ENCODE assay signal across 20 cellular contexts in the genomic region with DNA sequence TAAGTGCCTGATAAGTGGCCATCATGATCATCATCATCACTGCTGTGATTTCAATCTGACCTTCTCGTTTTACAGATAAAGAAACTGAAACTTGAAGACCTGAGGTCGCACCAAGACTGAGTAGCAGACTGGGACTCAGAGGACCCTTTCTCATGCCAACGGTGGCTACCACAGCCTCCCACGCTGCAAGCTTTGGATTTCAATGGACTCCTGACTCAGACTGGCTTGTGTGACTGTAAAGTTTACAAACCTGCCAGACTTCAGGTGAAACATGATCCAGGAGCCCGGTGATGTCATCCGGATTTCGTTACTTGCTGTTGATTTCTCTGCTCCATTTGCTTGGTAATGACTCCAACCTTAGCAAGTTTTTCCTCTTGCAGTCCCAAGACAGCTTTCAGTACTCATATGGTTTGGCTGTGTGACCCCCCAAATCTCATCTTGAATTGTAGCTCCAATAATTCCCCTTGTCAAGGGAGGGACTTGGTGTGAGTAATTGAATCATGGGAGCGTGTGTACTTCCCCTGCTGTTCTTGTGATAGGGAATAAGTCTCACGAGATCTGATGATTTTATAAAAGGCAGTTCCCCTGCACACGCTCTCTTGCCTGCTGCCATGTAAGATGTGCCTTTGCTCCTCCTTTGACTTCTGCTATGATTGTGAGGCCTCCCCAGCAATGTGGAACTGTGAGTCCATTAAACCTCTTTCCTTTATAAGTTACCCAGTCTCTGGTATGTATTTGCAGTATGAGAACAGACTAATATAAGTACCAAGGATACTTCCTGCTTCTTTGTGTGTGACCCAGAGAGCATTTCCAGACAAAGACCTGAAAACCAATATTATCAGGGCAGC. TPM values are rescaled to one million over a fixed set of nuclear protein-coding genes. Genes with fewer than 3 reads are reported as not detected.
DNase-seq lines count a peak whose midpoint lies in the region; ATAC-seq, FAIRE-seq and TF ChIP-seq lines count a peak whose summit lies in the region.
"Had no signal": no experiment of that assay in that cellular context is flagged by ENCODE, and none has a peak within 500 bp of the region (broad histone marks: within the 10 kb centered on the region; RNA-seq: fewer than 3 reads in every experiment).

No MANE protein-coding gene starts in this region.

- H3K27me3 ChIP-seq in astrocyte (ENCODE audit: insufficient read depth, low read length) (no peaks in the 10 kb centered on the region), mesendoderm (ENCODE audit: insufficient read depth, low read length, poor library complexity) (no peaks in the 10 kb centered on the region)
- H3K27me3 ChIP-seq: BLaER1 treated with 17β-estradiol and CSF1 and Interleukin-3, amounts not matched to agents 10 nM and 100 nM; Peyer's patch; upper lobe of left lung had no signal

- H3K18ac ChIP-seq in mesendoderm (ENCODE audit: low read length): no peak overlapping the region

- intact Hi-C loops in Right ventricle myocardium superior (cut with DNase I): no loop called here

- peaks cover 10% of the 10 kb centered on the region for H3K27me3 Mint-ChIP-seq in astrocyte (ENCODE audit: low read depth, unreplicated experiment)

- no peaks in the 10 kb centered on the region for H3K79me2 ChIP-seq in astrocyte (ENCODE audit: insufficient read depth, low read length)
- no peaks in the 10 kb centered on the region for H3K79me2 ChIP-seq in mesendoderm (ENCODE audit: control insufficient read depth, insufficient read depth, low read length)

- TF ChIP-seq CTCF in astrocyte (IDR thresholded peaks at IDR 0.05; ENCODE audit: insufficient read depth, low read depth, low read length): no peak

- no peak overlapping the region for H4K8ac ChIP-seq in mesendoderm (ENCODE audit: low read depth, low read length)

- no peak overlapping the region for H2BK120ac ChIP-seq in mesendoderm (ENCODE audit: low read depth, low read length)

- DNase-seq in ELR (ENCODE audit: low read depth) (peak; percentile 3), HS-27A (ENCODE audit: low read depth) (peak; percentile 1), astrocyte (ENCODE audit: low read depth) (peak; percentile 67), mesendoderm (peak; percentile 26), Right ventricle myocardium superior (no peak)
- DNase-seq: activated CD4-positive, alpha-beta T cell treated with anti-CD3 and anti-CD28 coated beads for 4 hours; activated naive CD8-positive, alpha-beta T cell treated with anti-CD3 and anti-CD28 coated beads for 36 hours; activated T-cell treated with anti-CD3 and anti-CD28 coated beads for 4 hours; head of caudate nucleus; naive thymus-derived CD4-positive, alpha-beta T cell; NCI-H1092 treated with DMSO at 0.1 percent for 48 hours; NCI-H446; Peyer's patch; stimulated activated CD4-positive, alpha-beta T cell treated with anti-CD3 and anti-CD28 coated beads, Interleukin-4, amount 100 ng/mL, for 24 hours; upper lobe of left lung had no signal

- H3K4me3 ChIP-seq in astrocyte (ENCODE audit: insufficient read depth, low read depth, low read length): no peak overlapping the region
- H3K4me3 ChIP-seq in mesendoderm (ENCODE audit: low read length): no peak overlapping the region
- H3K4me3 ChIP-seq: BLaER1 treated with 17β-estradiol and CSF1 and Interleukin-3, amounts not matched to agents 10 nM and 100 nM; Peyer's patch; upper lobe of left lung had no signal

- H2AFZ ChIP-seq in astrocyte (ENCODE audit: low read depth, low read length): no peak overlapping the region

- H2AK5ac ChIP-seq in mesendoderm (ENCODE audit: low read length): no peak overlapping the region

- no peak overlapping the region for H3K9ac ChIP-seq in astrocyte (ENCODE audit: low read length)
- no peak overlapping the region for H3K9ac ChIP-seq in mesendoderm (ENCODE audit: low read length)
- H3K9ac ChIP-seq: BLaER1 treated with 17β-estradiol and CSF1 and Interleukin-3, amounts not matched to agents 10 nM and 100 nM had no signal

- ATAC-seq in HG03045 (IDR thresholded peaks at IDR 0.05; ENCODE audit: unreplicated experiment): no peak
- ATAC-seq in HG02970 (IDR thresholded peaks at IDR 0.05; ENCODE audit: low FRiP score, unreplicated experiment): no peak
- ATAC-seq in Right ventricle myocardium superior (ENCODE audit: poor library complexity): no peak
- ATAC-seq: left lobe of liver; naive thymus-derived CD4-positive, alpha-beta T cell had no signal

- no peak overlapping the region for H3K4ac ChIP-seq in mesendoderm (ENCODE audit: low read depth, low read length)

- H3K27ac Mint-ChIP-seq in astrocyte (ENCODE audit: unreplicated experiment): peak overlapping the region; percentile 56
- H3K27ac Mint-ChIP-seq: activated naive CD8-positive, alpha-beta T cell treated with anti-CD3 and anti-CD28 coated beads for 36 hours; naive thymus-derived CD4-positive, alpha-beta T cell; T-helper 1 cell treated with Interleukin-12 subunit alpha and Interleukin-12 subunit beta and Interleukin-4 antibody, amounts not matched to agents 30 μg/mL and 1 μg/mL, for 36 hours had no signal

- H3K56ac ChIP-seq in mesendoderm (ENCODE audit: low read length): no peak overlapping the region

- H3K4me2 ChIP-seq in astrocyte (ENCODE audit: low read length): peak overlapping the region; percentile 31
- no peak overlapping the region for H3K4me2 ChIP-seq in mesendoderm (ENCODE audit: low read length)
- H3K4me2 ChIP-seq: BLaER1 treated with 17β-estradiol and CSF1 and Interleukin-3, amounts not matched to agents 10 nM and 100 nM had no signal

- peaks cover 22% of the 10 kb centered on the region for H3K4me1 Mint-ChIP-seq in astrocyte (ENCODE audit: low read depth, unreplicated experiment)
- H3K4me1 Mint-ChIP-seq: activated naive CD8-positive, alpha-beta T cell treated with anti-CD3 and anti-CD28 coated beads for 36 hours; naive thymus-derived CD4-positive, alpha-beta T cell had no signal

- no peak overlapping the region for H4K5ac ChIP-seq in mesendoderm (ENCODE audit: low read length)

- no CpG with 5 or more reads among the region's 10 CpGs for WGBS in mesendoderm (ENCODE audit: extremely low coverage, insufficient coverage, low lambda C conversion rate)

- H4K20me1 ChIP-seq in astrocyte (ENCODE audit: insufficient read depth, low read length): no peaks in the 10 kb centered on the region
- H4K20me1 ChIP-seq: BLaER1 treated with 17β-estradiol and CSF1 and Interleukin-3, amounts not matched to agents 10 nM and 100 nM had no signal

- H3K36me3 ChIP-seq in astrocyte (ENCODE audit: insufficient read depth, low read length) (no peaks in the 10 kb centered on the region), mesendoderm (ENCODE audit: control insufficient read depth, insufficient read depth, low read length) (no peaks in the 10 kb centered on the region)
- H3K36me3 ChIP-seq: BLaER1 treated with 17β-estradiol and CSF1 and Interleukin-3, amounts not matched to agents 10 nM and 100 nM; Peyer's patch; upper lobe of left lung had no signal

- H3K27ac ChIP-seq in astrocyte (ENCODE audit: low read depth, low read length) (no peak overlapping the region), mesendoderm (ENCODE audit: low read depth, low read length) (no peak overlapping the region)
- H3K27ac ChIP-seq: BLaER1 treated with 17β-estradiol and CSF1 and Interleukin-3, amounts not matched to agents 10 nM and 100 nM; Peyer's patch; upper lobe of left lung had no signal

- peaks cover 3% of the 10 kb centered on the region for H3K4me1 ChIP-seq in astrocyte (ENCODE audit: insufficient read depth, low read length)
- H3K4me1 ChIP-seq in mesendoderm (ENCODE audit: control insufficient read depth, low read depth, low read length): peaks cover under 1% of the 10 kb centered on the region
- H3K4me1 ChIP-seq: Peyer's patch, upper lobe of left lung had no signal

- peaks cover 9% of the 10 kb centered on the region for H3K9me3 Mint-ChIP-seq in astrocyte (ENCODE audit: unreplicated experiment)
- H3K9me3 Mint-ChIP-seq: activated naive CD8-positive, alpha-beta T cell treated with anti-CD3 and anti-CD28 coated beads for 36 hours; T-helper 1 cell treated with Interleukin-12 subunit alpha and Interleukin-12 subunit beta and Interleukin-4 antibody, amounts not matched to agents 30 μg/mL and 1 μg/mL, for 36 hours had no signal

- no peak overlapping the region for H3K23ac ChIP-seq in mesendoderm (ENCODE audit: low read length)

- H3K36me3 Mint-ChIP-seq in astrocyte (ENCODE audit: low read depth, unreplicated experiment): no peaks in the 10 kb centered on the region
- H3K36me3 Mint-ChIP-seq: activated naive CD8-positive, alpha-beta T cell treated with anti-CD3 and anti-CD28 coated beads for 36 hours; naive thymus-derived CD4-positive, alpha-beta T cell had no signal

- no peak overlapping the region for H2BK15ac ChIP-seq in mesendoderm (replicated peaks; ENCODE audit: low read depth)

- H3K4me3 Mint-ChIP-seq in astrocyte (ENCODE audit: unreplicated experiment): no peak overlapping the region
- H3K4me3 Mint-ChIP-seq: activated naive CD8-positive, alpha-beta T cell treated with anti-CD3 and anti-CD28 coated beads for 36 hours; naive thymus-derived CD4-positive, alpha-beta T cell; T-helper 1 cell treated with Interleukin-12 subunit alpha and Interleukin-12 subunit beta and Interleukin-4 antibody, amounts not matched to agents 30 μg/mL and 1 μg/mL, for 36 hours had no signal

- no peak overlapping the region for H2BK5ac ChIP-seq in mesendoderm (ENCODE audit: low read length)

- H3K9me3 ChIP-seq in astrocyte (ENCODE audit: insufficient read depth, low read depth, low read length): no peaks in the 10 kb centered on the region
- H3K9me3 ChIP-seq: Peyer's patch, upper lobe of left lung had no signal

- no peaks in the 10 kb centered on the region for H3K79me1 ChIP-seq in mesendoderm (ENCODE audit: low read length)

- no peak for FAIRE-seq in astrocyte (lab: Jason Lieb, UNC)

RNA-seq across cellular contexts. Expression of a gene that starts 26.7 kb away (rescaled TPM):
- total RNA-seq in astrocyte (not detected in 2 replicates), Right ventricle myocardium superior (1.4 TPM)
- polyA plus RNA-seq in mesendoderm (2013, experiment 1 of 2): 0.06 TPM
- polyA plus RNA-seq in mesendoderm (2013, experiment 2 of 2): 0.07 TPM
- total RNA-seq: activated naive CD8-positive, alpha-beta T cell treated with anti-CD3 and anti-CD28 coated beads for 36 hours; left lobe of liver; naive thymus-derived CD4-positive, alpha-beta T cell had no signal
- polyA plus RNA-seq: naive thymus-derived CD4-positive, alpha-beta T cell had no signal
